19 cellular contexts compared by ENCODE assay signal in the genomic region with DNA sequence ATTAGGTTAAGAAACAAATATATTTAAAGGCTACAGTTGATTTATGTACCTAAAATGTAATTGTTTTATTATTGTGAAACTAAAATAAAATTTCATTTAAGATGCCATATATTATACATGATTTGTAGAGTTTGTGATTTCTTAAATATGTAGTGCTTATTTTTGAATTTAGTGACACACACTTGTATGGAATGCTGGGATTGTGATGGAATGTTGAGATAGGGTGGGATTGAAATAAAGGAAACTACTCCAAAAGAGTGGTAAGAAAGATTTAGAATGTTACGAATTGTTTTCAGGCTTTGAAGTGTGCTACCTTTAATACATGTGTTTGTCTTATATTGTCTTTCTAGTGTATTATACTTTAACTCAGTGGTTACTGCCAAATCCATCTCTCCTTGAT.
"Had no signal": no experiment of that assay in that cellular context is flagged by ENCODE, and none has a peak within 500 bp of the region (broad histone marks: within the 10 kb centered on the region; RNA-seq: fewer than 3 reads in every experiment).

No MANE protein-coding gene starts in this region.

- H3K9me3 ChIP-seq: heart left ventricle, sigmoid colon, thoracic aorta, upper lobe of left lung had no signal

- ATAC-seq: activated T-helper 17 cell treated with anti-CD3 and anti-CD28 coated beads, Interleukin-2, amount 50 U/mL, for 72 hours; heart left ventricle; stimulated activated naive B cell treated with anti-CD40 and anti-IgM and Interleukin-4, amounts not matched to agents 10 μg/mL and 1 μg/mL and 100 μg/mL, for 72 hours had no signal

- H3K27ac ChIP-seq: brain microvascular endothelial cell, dorsolateral prefrontal cortex, epithelial cell of prostate, heart left ventricle, sigmoid colon, thoracic aorta, upper lobe of left lung had no signal

- H3K4me1 Mint-ChIP-seq: activated B cell treated with CpG ODN at 0.5 μM for 24 hours; activated naive CD8-positive, alpha-beta T cell treated with anti-CD3 and anti-CD28 coated beads for 36 hours; activated T-helper 17 cell treated with anti-CD3 and anti-CD28 coated beads, Interleukin-2, amount 50 U/mL, for 72 hours; stimulated activated naive B cell treated with anti-CD40 and anti-IgM and Interleukin-4, amounts not matched to agents 10 μg/mL and 1 μg/mL and 100 μg/mL, for 72 hours had no signal

- H3K36me3 ChIP-seq: brain microvascular endothelial cell, heart left ventricle, sigmoid colon, thoracic aorta, upper lobe of left lung had no signal

- H3K27me3 ChIP-seq: brain microvascular endothelial cell, dorsolateral prefrontal cortex, heart left ventricle, sigmoid colon, upper lobe of left lung had no signal

- H3K27ac Mint-ChIP-seq: activated B cell treated with CpG ODN at 0.5 μM for 24 hours; activated CD4-positive, alpha-beta memory T cell treated with anti-CD3 and anti-CD28 coated beads for 36 hours; activated naive CD8-positive, alpha-beta T cell treated with anti-CD3 and anti-CD28 coated beads for 36 hours; activated T-helper 17 cell treated with anti-CD3 and anti-CD28 coated beads, Interleukin-2, amount 50 U/mL, for 72 hours; nephron progenitor cell; stimulated activated naive B cell treated with anti-CD40 and anti-IgM and Interleukin-4, amounts not matched to agents 10 μg/mL and 1 μg/mL and 100 μg/mL, for 72 hours had no signal

- DNase-seq: activated B cell treated with CpG ODN at 0.5 μM for 24 hours; activated CD4-positive, alpha-beta memory T cell treated with anti-CD3 and anti-CD28 coated beads for 36 hours; activated CD4-positive, alpha-beta T cell treated with anti-CD3 and anti-CD28 coated beads for 4 hours; activated naive CD4-positive, alpha-beta T cell; activated naive CD8-positive, alpha-beta T cell treated with anti-CD3 and anti-CD28 coated beads for 36 hours; activated T-cell treated with anti-CD3 and anti-CD28 coated beads, Interleukin-2, amount 50 U/mL, for 1 hour; brain microvascular endothelial cell; central memory CD4-positive, alpha-beta T cell; dorsolateral prefrontal cortex; heart left ventricle; nephron progenitor cell; nucleus accumbens; sigmoid colon; stimulated activated naive B cell treated with anti-CD40 and anti-IgM and Interleukin-4, amounts not matched to agents 10 μg/mL and 1 μg/mL and 100 μg/mL, for 72 hours; upper lobe of left lung had no signal

- H3K36me3 Mint-ChIP-seq: activated CD4-positive, alpha-beta memory T cell treated with anti-CD3 and anti-CD28 coated beads for 36 hours; activated naive CD8-positive, alpha-beta T cell treated with anti-CD3 and anti-CD28 coated beads for 36 hours; stimulated activated naive B cell treated with anti-CD40 and anti-IgM and Interleukin-4, amounts not matched to agents 10 μg/mL and 1 μg/mL and 100 μg/mL, for 72 hours had no signal

- H3K9me3 Mint-ChIP-seq: activated B cell treated with CpG ODN at 0.5 μM for 24 hours; activated CD4-positive, alpha-beta memory T cell treated with anti-CD3 and anti-CD28 coated beads for 36 hours; activated naive CD8-positive, alpha-beta T cell treated with anti-CD3 and anti-CD28 coated beads for 36 hours; activated T-helper 17 cell treated with anti-CD3 and anti-CD28 coated beads, Interleukin-2, amount 50 U/mL, for 72 hours; nephron progenitor cell; stimulated activated naive B cell treated with anti-CD40 and anti-IgM and Interleukin-4, amounts not matched to agents 10 μg/mL and 1 μg/mL and 100 μg/mL, for 72 hours had no signal

- H3K4me3 Mint-ChIP-seq: activated B cell treated with CpG ODN at 0.5 μM for 24 hours; activated CD4-positive, alpha-beta memory T cell treated with anti-CD3 and anti-CD28 coated beads for 36 hours; activated naive CD8-positive, alpha-beta T cell treated with anti-CD3 and anti-CD28 coated beads for 36 hours; activated T-helper 17 cell treated with anti-CD3 and anti-CD28 coated beads, Interleukin-2, amount 50 U/mL, for 72 hours; nephron progenitor cell; stimulated activated naive B cell treated with anti-CD40 and anti-IgM and Interleukin-4, amounts not matched to agents 10 μg/mL and 1 μg/mL and 100 μg/mL, for 72 hours had no signal

- H3K4me3 ChIP-seq: dorsolateral prefrontal cortex, heart left ventricle, sigmoid colon, thoracic aorta, upper lobe of left lung had no signal

- FAIRE-seq: frontal cortex had no signal

- H3K27me3 Mint-ChIP-seq: activated B cell treated with CpG ODN at 0.5 μM for 24 hours; activated CD4-positive, alpha-beta memory T cell treated with anti-CD3 and anti-CD28 coated beads for 36 hours; activated naive CD8-positive, alpha-beta T cell treated with anti-CD3 and anti-CD28 coated beads for 36 hours; activated T-helper 17 cell treated with anti-CD3 and anti-CD28 coated beads, Interleukin-2, amount 50 U/mL, for 72 hours; stimulated activated naive B cell treated with anti-CD40 and anti-IgM and Interleukin-4, amounts not matched to agents 10 μg/mL and 1 μg/mL and 100 μg/mL, for 72 hours had no signal

- H3K4me1 ChIP-seq: heart left ventricle, sigmoid colon, upper lobe of left lung had no signal
